Comparison of ENCODE assay signal across 13 cellular contexts in genomic region chr5:37757980-37758582, GRCh38.
A peak's percentile ranks its signal among the peaks of the same experiment; 100 is the strongest.
DNase-seq lines count a peak whose midpoint lies in the region; FAIRE-seq and TF ChIP-seq lines count a peak whose summit lies in the region.
"Had no signal": no experiment of that assay in that cellular context is flagged by ENCODE, and none has a peak within 500 bp of the region (broad histone marks: within the 10 kb centered on the region; RNA-seq: fewer than 3 reads in every experiment).

No MANE protein-coding gene starts in this region.

- TF ChIP-seq CTCF in cardiac muscle cell (IDR thresholded peaks at IDR 0.05; ENCODE audit: low read depth, low read length): peak; percentile 31
- no peak for TF ChIP-seq CTCF in right atrium auricular region (IDR thresholded peaks at IDR 0.05)
- TF ChIP-seq CTCF in bronchial epithelial cell (IDR thresholded peaks at IDR 0.05; ENCODE audit: insufficient read depth, low read length, severe bottlenecking): peak; percentile 1
- TF ChIP-seq CTCF in smooth muscle cell (IDR thresholded peaks at IDR 0.05; ENCODE audit: borderline replicate concordance, insufficient read depth, poor library complexity, severe bottlenecking): no peak

- H3K4me3 ChIP-seq in cardiac muscle cell (no peak overlapping the region), right atrium auricular region (no peak overlapping the region), bronchial epithelial cell (ENCODE audit: low read depth, low read length) (no peak overlapping the region), smooth muscle cell (no peak overlapping the region)
- H3K4me3 ChIP-seq: heart left ventricle, psoas muscle had no signal

- H2AFZ ChIP-seq in smooth muscle cell (ENCODE audit: low read depth): no peak overlapping the region

- no peak overlapping the region for H3K9ac ChIP-seq in smooth muscle cell (ENCODE audit: low read depth)

- no peaks in the 10 kb centered on the region for H4K20me1 ChIP-seq in smooth muscle cell (ENCODE audit: low read depth)

- H3K79me2 ChIP-seq in smooth muscle cell (ENCODE audit: low read depth): no peaks in the 10 kb centered on the region

- peak in 1 of 2 donors; percentile 32 for DNase-seq in cardiac muscle cell (ENCODE audit: low read depth in 1 of 2, low spot score in 1 of 2)
- DNase-seq in right atrium auricular region (ENCODE audit: low spot score): no peak
- peak; percentile 51 for DNase-seq in NCI-H69 (lab: John Stamatoyannopoulos, UW)
- no peak for DNase-seq in bronchial epithelial cell (ENCODE audit: low read depth)
- no peak for DNase-seq in HEK293T (ENCODE audit: extremely low spot score)
- DNase-seq in smooth muscle cell (lab: John Stamatoyannopoulos, UW; ENCODE audit: unreplicated experiment): no peak
- no peak for DNase-seq in 8988T
- DNase-seq in activated CD8-positive, alpha-beta memory T cell treated with anti-CD3 and anti-CD28 coated beads, Interleukin-2, amount 50 U/mL, for 48 hours: no peak
- DNase-seq: cortex of kidney, erythroblast, heart left ventricle, NCI-H1105, psoas muscle had no signal

- H3F3A ChIP-seq in smooth muscle cell (ENCODE audit: low read depth): no peaks in the 10 kb centered on the region

- POLR2A ChIA-PET in HEK293T (lab: Yijun Ruan, JAX): no interaction called here

- WGBS in smooth muscle cell (ENCODE audit: low lambda C conversion rate): 95% methylated on average over 4 of the region's 4 CpGs

- H3K27ac ChIP-seq in cardiac muscle cell (no peak overlapping the region), right atrium auricular region (no peak overlapping the region), smooth muscle cell (ENCODE audit: low read depth) (no peak overlapping the region)
- H3K27ac ChIP-seq: heart left ventricle, psoas muscle had no signal

- no peaks in the 10 kb centered on the region for H3K36me3 ChIP-seq in cardiac muscle cell
- H3K36me3 ChIP-seq in right atrium auricular region: no peaks in the 10 kb centered on the region
- H3K36me3 ChIP-seq in bronchial epithelial cell (ENCODE audit: control insufficient read depth, insufficient read depth, low read length): no peaks in the 10 kb centered on the region
- no peaks in the 10 kb centered on the region for H3K36me3 ChIP-seq in smooth muscle cell (ENCODE audit: low read depth)

- H3K27me3 ChIP-seq in cardiac muscle cell (no peaks in the 10 kb centered on the region), right atrium auricular region (no peaks in the 10 kb centered on the region), bronchial epithelial cell (ENCODE audit: control insufficient read depth, insufficient read depth, low read length) (no peaks in the 10 kb centered on the region), smooth muscle cell (ENCODE audit: low read depth) (no peaks in the 10 kb centered on the region)
- H3K27me3 ChIP-seq: heart left ventricle had no signal

- H3K9me3 ChIP-seq in cardiac muscle cell (ENCODE audit: low read depth): no peaks in the 10 kb centered on the region
- peaks cover 0 to 3% of the 10 kb centered on the region in 2 donors for H3K9me3 ChIP-seq in right atrium auricular region
- no peaks in the 10 kb centered on the region for H3K9me3 ChIP-seq in smooth muscle cell (replicated peaks; ENCODE audit: low read depth)
- H3K9me3 ChIP-seq: psoas muscle had no signal

- FAIRE-seq in bronchial epithelial cell (lab: Jason Lieb, UNC): no peak

- no peak overlapping the region for H3K4me2 ChIP-seq in smooth muscle cell

- CTCF ChIA-PET in HEK293T (lab: Yijun Ruan, JAX): no interaction called here

- H3K4me1 ChIP-seq in cardiac muscle cell (ENCODE audit: low read depth) (no peaks in the 10 kb centered on the region), right atrium auricular region (no peaks in the 10 kb centered on the region), smooth muscle cell (ENCODE audit: low read depth) (no peaks in the 10 kb centered on the region)
- H3K4me1 ChIP-seq: heart left ventricle, psoas muscle had no signal

TF ChIP-seq in HEK293T, 16 proteins besides CTCF, POLR2A, EP300 and RAD21:
- TF ChIP-seq LEF1 (IDR thresholded peaks at IDR 0.05; ENCODE audit: borderline replicate concordance): no peak
- TF ChIP-seq TARDBP (IDR thresholded peaks at IDR 0.05): no peak
- no peak for TF ChIP-seq PKNOX1 (IDR thresholded peaks at IDR 0.05)
- TF ChIP-seq ZNF384 (IDR thresholded peaks at IDR 0.05): no peak
TF ChIP-seq in HEK293T: peak in this region for 0.

Comparison
In these comparisons a context has a peak if more than half of its experiments do, and no peak if none do; other contexts are left out.
1. CTCF ChIP-seq: peak in cardiac muscle cell (single experiment) and bronchial epithelial cell (single experiment); none in right atrium auricular region (0 of 2) and smooth muscle cell (single experiment).